ENCODE assay signal across 20 cellular contexts in genomic region chr15:60130398-60130797, GRCh38.
"Had no signal": no experiment of that assay in that cellular context is flagged by ENCODE, and none has a peak within 500 bp of the region (broad histone marks: within the 10 kb centered on the region; RNA-seq: fewer than 3 reads in every experiment).

No MANE protein-coding gene starts in this region.

- H3K9me3 Mint-ChIP-seq: dendritic cell treated with granulocyte-macrophage colony-stimulating factor and Interleukin-4, amounts not matched to agents 40 ng/mL and 50 ng/mL, for 4 days; effector memory CD8-positive, alpha-beta T cell; immature natural killer cell; natural killer cell treated with Interleukin-12 subunit alpha and Interleukin-12 subunit beta and Interleukin-15 and Interleukin-18, amount 100 ng/mL, for 72 hours had no signal

- H3K4me2 ChIP-seq: smooth muscle cell had no signal

- H3K4me3 ChIP-seq: esophagus squamous epithelium, gastroesophageal sphincter, lung, pancreas, smooth muscle cell had no signal

- DNase-seq: effector memory CD8-positive, alpha-beta T cell; esophagus squamous epithelium; foreskin fibroblast; glutamatergic neuron; immature natural killer cell; left ventricle myocardium superior; mesenchymal stem cell; midbrain; occipital lobe; pancreas; right cardiac atrium; stimulated activated CD4-positive, alpha-beta T cell treated with anti-CD3 and anti-CD28 coated beads, Interleukin-2, amount 100 ng/mL, for 48 hours; stimulated activated naive CD4-positive, alpha-beta T cell treated with Interleukin-2 at 50 U/mL for 16 hours had no signal

- H3K36me3 ChIP-seq: esophagus squamous epithelium, gastroesophageal sphincter, pancreas had no signal

- H3K4me3 Mint-ChIP-seq: dendritic cell treated with granulocyte-macrophage colony-stimulating factor and Interleukin-4, amounts not matched to agents 40 ng/mL and 50 ng/mL, for 4 days; effector memory CD8-positive, alpha-beta T cell; immature natural killer cell; natural killer cell treated with Interleukin-12 subunit alpha and Interleukin-12 subunit beta and Interleukin-15 and Interleukin-18, amount 100 ng/mL, for 72 hours had no signal

- H3K27me3 ChIP-seq: pancreas had no signal

- H3K27ac ChIP-seq: epithelial cell of prostate, esophagus squamous epithelium, gastroesophageal sphincter, pancreas had no signal

- H3K27ac Mint-ChIP-seq: dendritic cell treated with granulocyte-macrophage colony-stimulating factor and Interleukin-4, amounts not matched to agents 40 ng/mL and 50 ng/mL, for 4 days; effector memory CD8-positive, alpha-beta T cell; immature natural killer cell; progenitor cell of endocrine pancreas had no signal

- H3K36me3 Mint-ChIP-seq: immature natural killer cell; natural killer cell treated with Interleukin-12 subunit alpha and Interleukin-12 subunit beta and Interleukin-15 and Interleukin-18, amount 100 ng/mL, for 72 hours had no signal

- H3K9me3 ChIP-seq: esophagus squamous epithelium, gastroesophageal sphincter, pancreas had no signal
